Comparison of ENCODE assay signal across 9 cellular contexts in the genomic region with DNA sequence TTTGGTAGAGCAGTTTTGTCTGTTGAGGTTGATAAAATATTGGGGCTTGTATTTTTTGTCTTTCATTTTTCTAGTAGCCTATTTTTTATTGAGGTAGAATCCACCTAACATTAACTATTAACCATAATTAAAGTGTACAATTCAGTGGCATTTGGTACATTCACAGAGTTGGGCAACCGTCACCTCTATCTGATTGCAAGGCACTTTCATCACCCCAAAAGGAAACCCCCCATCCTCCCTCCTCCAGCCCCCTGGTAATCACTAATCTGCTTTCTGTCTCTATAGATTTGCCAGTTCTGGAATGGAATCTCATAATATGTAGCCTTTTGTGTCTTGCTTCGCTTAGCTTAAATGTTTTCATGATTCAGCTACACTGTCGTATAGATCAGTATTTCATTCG. TPM values are rescaled to one million over a fixed set of nuclear protein-coding genes. Genes with fewer than 3 reads are reported as not detected.
"Had no signal": no experiment of that assay in that cellular context is flagged by ENCODE, and none has a peak within 500 bp of the region (broad histone marks: within the 10 kb centered on the region; RNA-seq: fewer than 3 reads in every experiment).

No MANE protein-coding gene starts in this region.

- FAIRE-seq: G401.6, GM12878, GM12891, GM12892, GM18507, GM19239 had no signal

- H3K4me3 ChIP-seq: GM12878 had no signal

- DNase-seq: GDM1, GF-D8 had no signal

RNA-seq across cellular contexts. Expression of gene DMRT3, which starts 55.5 kb away (rescaled TPM):
- total RNA-seq: G401 had no signal
